Comparison of ENCODE assay signal across 19 cellular contexts in the genomic region with DNA sequence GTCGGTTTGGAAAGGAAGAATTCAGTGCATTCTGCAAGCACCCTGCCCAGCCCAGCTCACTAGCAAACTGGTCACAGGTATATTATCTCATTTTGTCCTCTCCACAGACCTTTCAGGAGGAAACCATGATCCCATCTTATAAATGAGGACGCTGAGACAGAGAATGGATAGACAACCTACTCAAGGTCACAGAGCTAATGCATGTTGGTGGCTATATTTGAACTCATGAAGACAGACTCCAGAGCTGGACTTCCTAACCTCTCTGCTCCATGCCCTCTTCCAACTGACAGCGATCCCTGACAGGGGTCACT. TPM values are rescaled to one million over a fixed set of nuclear protein-coding genes. Genes with fewer than 3 reads are reported as not detected.
DNase-seq lines count a peak whose midpoint lies in the region; ATAC-seq and TF ChIP-seq lines count a peak whose summit lies in the region.
"Had no signal": no experiment of that assay in that cellular context is flagged by ENCODE, and none has a peak within 500 bp of the region (broad histone marks: within the 10 kb centered on the region; RNA-seq: fewer than 3 reads in every experiment).

No MANE protein-coding gene starts in this region.

- H3K4me3 ChIP-seq in Panc1 (ENCODE audit: low read depth in 2 of 2, low read length in 2 of 2), result no peak overlapping the region

- intact Hi-C loops in CD14-positive monocyte (cut with micrococcal nuclease) (no loop called here), Panc1 (cut with micrococcal nuclease; ENCODE audit: unreplicated experiment) (no loop called here)

- H3K36me3 ChIP-seq in Panc1 (ENCODE audit: control insufficient read depth, insufficient read depth, low read length), result no peaks in the 10 kb centered on the region

- no peaks in the 10 kb centered on the region for H3K9me3 ChIP-seq in Panc1 (ENCODE audit: control insufficient read depth, insufficient read depth, low read depth, low read length)
- H3K9me3 ChIP-seq: Caco-2 had no signal

- no peaks in the 10 kb centered on the region for H3K4me1 ChIP-seq in Panc1 (ENCODE audit: control insufficient read depth, insufficient read depth, low read length)
- H3K4me1 ChIP-seq: Caco-2 had no signal

- H3K9me3 Mint-ChIP-seq in CD14-positive monocyte (no peaks in the 10 kb centered on the region), neural crest cell (no peaks in the 10 kb centered on the region)
- H3K9me3 Mint-ChIP-seq: CD4-positive, CD25-positive, alpha-beta regulatory T cell had no signal

- no peaks in the 10 kb centered on the region for H3K27me3 ChIP-seq in Panc1 (ENCODE audit: control insufficient read depth, insufficient read depth, low read length)

- in situ Hi-C loops in Panc1 (cut with HindIII; ENCODE audit: low pct_unique_long_range_greater_than_20kb, low sequenced_read_pairs), result no loop called here

- H3K27ac ChIP-seq in Panc1 (ENCODE audit: low read length), result no peak overlapping the region

- H3K27me3 Mint-ChIP-seq in CD14-positive monocyte (ENCODE audit: low read depth in 3 of 3) (peaks cover 4 to 8% (median 5%) of the 10 kb centered on the region in 3 donors), neural crest cell (ENCODE audit: low read depth) (peaks cover 7% of the 10 kb centered on the region)

- POLR2A ChIA-PET in Panc1 (lab: Charles Lee), result no interaction called here

- no peaks in the 10 kb centered on the region for H3K36me3 Mint-ChIP-seq in CD14-positive monocyte
- H3K36me3 Mint-ChIP-seq in neural crest cell (ENCODE audit: low read depth), result no peaks in the 10 kb centered on the region
- H3K36me3 Mint-ChIP-seq: CD4-positive, CD25-positive, alpha-beta regulatory T cell had no signal

- DNase-seq in CD14-positive monocyte (ENCODE audit: low spot score) (no peak), Panc1 (ENCODE audit: low read depth, low spot score) (no peak), neural crest cell (ENCODE audit: low read depth, low spot score) (no peak), COR-L47 (lab: John Stamatoyannopoulos, UW) (no peak)
- DNase-seq: GF-D8, GOT3, NCI-H1105, NCI-H2081, NCI-H2171 treated with DMSO at 0.1 percent for 48 hours, NCI-H446 treated with DMSO at 0.1 percent for 48 hours, SHP77 treated with DMSO at 0.1 percent for 48 hours had no signal

- no TSS peak for BruUV-seq in Panc1 (replicated peaks; lab: Mats Ljungman, UMichigan)

- H3K4me1 Mint-ChIP-seq in CD14-positive monocyte, result peaks cover 4% of the 10 kb centered on the region
- H3K4me1 Mint-ChIP-seq in neural crest cell, result no peaks in the 10 kb centered on the region
- H3K4me1 Mint-ChIP-seq: CD4-positive, CD25-positive, alpha-beta regulatory T cell had no signal

- peak; percentile 11 for ATAC-seq in HG02642 (IDR thresholded peaks at IDR 0.05; ENCODE audit: poor library complexity, unreplicated experiment)
- no peak for ATAC-seq in Panc1
- no peak for ATAC-seq in GM18907 (IDR thresholded peaks at IDR 0.05; ENCODE audit: unreplicated experiment)
- no peak for ATAC-seq in HG02973 (IDR thresholded peaks at IDR 0.05; ENCODE audit: unreplicated experiment)

- CTCF ChIA-PET in Panc1 (lab: Charles Lee), result no interaction called here

- TF ChIP-seq CTCF in CD14-positive monocyte (IDR thresholded peaks at IDR 0.05) (peak; percentile 30), Panc1 (IDR thresholded peaks at IDR 0.05) (peak; percentile 31; the same call in 1 of the 2 replicates), neural crest cell (conservative IDR thresholded peaks at IDR 0.05) (peak; percentile 3)

- peak overlapping the region in 1 of 7 donors; percentile 29 for H3K27ac Mint-ChIP-seq in CD14-positive monocyte
- H3K27ac Mint-ChIP-seq in neural crest cell (ENCODE audit: unreplicated experiment), result no peak overlapping the region
- H3K27ac Mint-ChIP-seq: CD4-positive, CD25-positive, alpha-beta regulatory T cell had no signal

- H3K4me3 Mint-ChIP-seq in CD14-positive monocyte (no peak overlapping the region), neural crest cell (no peak overlapping the region)

RNA-seq across cellular contexts. Expression of gene SERPINB5, which starts 29.5 kb away (rescaled TPM):
- not detected for polyA plus RNA-seq in CD14-positive monocyte
- not detected for total RNA-seq in Panc1 (2021; ENCODE audit: unreplicated experiment)
- polyA plus RNA-seq in Panc1 (2012; ENCODE audit: insufficient read length), result not detected
- not detected in 2 replicates for total RNA-seq in neural crest cell
- total RNA-seq: Caco-2; CD4-positive, CD25-positive, alpha-beta regulatory T cell; IMR-90; LHCN-M2; RPMI7951 had no signal
- polyA plus RNA-seq: CD4-positive, CD25-positive, alpha-beta regulatory T cell; IMR-90 had no signal

RNA-seq across cellular contexts. Expression of gene SERPINB12, which starts 35.9 kb away (rescaled TPM):
- polyA plus RNA-seq in CD14-positive monocyte, result not detected
- total RNA-seq in Panc1 (2021; ENCODE audit: unreplicated experiment), result not detected
- polyA plus RNA-seq in Panc1 (2012; ENCODE audit: insufficient read length), result not detected
- total RNA-seq in neural crest cell, result not detected in 2 replicates
- total RNA-seq: Caco-2; CD4-positive, CD25-positive, alpha-beta regulatory T cell; IMR-90; RPMI7951 had no signal
- polyA plus RNA-seq: CD4-positive, CD25-positive, alpha-beta regulatory T cell; IMR-90 had no signal
